19 cellular contexts compared by ENCODE assay signal in genomic region chr3:140198242-140198641, GRCh38.
A peak's percentile ranks its signal among the peaks of the same experiment; 100 is the strongest.
DNase-seq lines count a peak whose midpoint lies in the region; ATAC-seq and TF ChIP-seq lines count a peak whose summit lies in the region.
"Had no signal": no experiment of that assay in that cellular context is flagged by ENCODE, and none has a peak within 500 bp of the region (broad histone marks: within the 10 kb centered on the region; RNA-seq: fewer than 3 reads in every experiment).

No MANE protein-coding gene starts in this region.

- peak in 3 of 4 donors; percentile 64 to 92 (median 79) for ATAC-seq in psoas muscle
- ATAC-seq: A549; activated CD4-positive, alpha-beta T cell treated with anti-CD3 and anti-CD28 coated beads for 36 hours; activated T-cell treated with anti-CD3 and anti-CD28 coated beads, Interleukin-2, amount 50 U/mL, for 72 hours; gastroesophageal sphincter; lower lobe of right lung; T-helper 17 cell had no signal

- no peak overlapping the region for H3K27ac ChIP-seq in psoas muscle
- H3K27ac ChIP-seq: A549, breast epithelium, colonic mucosa, gastroesophageal sphincter, lower lobe of right lung, suprapubic skin had no signal

- no peak for TF ChIP-seq CTCF in psoas muscle (IDR thresholded peaks at IDR 0.05)

- no peak overlapping the region for H3K4me3 ChIP-seq in psoas muscle
- H3K4me3 ChIP-seq: A549, breast epithelium, colonic mucosa, gastroesophageal sphincter, lower lobe of right lung, suprapubic skin had no signal

- intact Hi-C loops in head of caudate nucleus (cut with DNase I) (no loop called here), psoas muscle (cut with DNase I) (no loop called here)

- DNase-seq in NCI-H345 (lab: John Stamatoyannopoulos, UW) (peak; percentile 44), NCI-H345 treated with DMSO at 0.1 percent for 48 hours (lab: John Stamatoyannopoulos, UW; ENCODE audit: unreplicated experiment) (no peak), NCI-H524 (lab: John Stamatoyannopoulos, UW) (peak; percentile 90 to 96), head of caudate nucleus (peak; percentile 45 to 91 (median 79)), psoas muscle (no peak), T-helper 9 cell (no peak)
- DNase-seq in activated T-cell treated with anti-CD3 and anti-CD28 coated beads, Interleukin-2, amount 50 U/mL, for 1 hour = no peak
- no peak for DNase-seq in activated CD4-positive, alpha-beta T cell treated with anti-CD3 and anti-CD28 coated beads, Interleukin-2, amount 50 U/mL, for 1 hour
- DNase-seq: activated CD4-positive, alpha-beta T cell treated with anti-CD3 and anti-CD28 coated beads for 36 hours; activated naive CD4-positive, alpha-beta T cell treated with anti-CD3 and anti-CD28 coated beads for 36 hours; activated T-cell treated with anti-CD3 and anti-CD28 coated beads, Interleukin-2, amount 50 U/mL, for 72 hours; colonic mucosa; lower lobe of right lung; NCI-H226; T-helper 17 cell had no signal

- H3K27me3 ChIP-seq in psoas muscle (ENCODE audit: insufficient read depth in 3 of 3, low read length in 2 of 3) = no peaks in the 10 kb centered on the region
- H3K27me3 ChIP-seq: breast epithelium, colonic mucosa, gastroesophageal sphincter, suprapubic skin had no signal

- no peaks in the 10 kb centered on the region for H3K36me3 ChIP-seq in psoas muscle (ENCODE audit: insufficient read depth in 1 of 2, low read depth in 1 of 2)
- H3K36me3 ChIP-seq: breast epithelium, colonic mucosa, gastroesophageal sphincter, lower lobe of right lung, suprapubic skin had no signal

- 26 to 46% (median 42%) methylated on average over 2 of the region's 2 CpGs for WGBS in psoas muscle, 3 donors

- peaks cover 4% of the 10 kb centered on the region for H3K4me1 ChIP-seq in psoas muscle
- H3K4me1 ChIP-seq: A549, breast epithelium, colonic mucosa, gastroesophageal sphincter, lower lobe of right lung, suprapubic skin had no signal

- no peaks in the 10 kb centered on the region for H3K9me3 ChIP-seq in psoas muscle
- H3K9me3 ChIP-seq: A549, colonic mucosa, gastroesophageal sphincter, lower lobe of right lung, suprapubic skin had no signal

Comparison
In these comparisons a context has a peak if more than half of its experiments do, and no peak if none do; other contexts are left out.
1. DNase-seq: peak in NCI-H345 (single experiment), NCI-H524 (2 of 2) and head of caudate nucleus (42 of 42); none in NCI-H345 treated with DMSO at 0.1 percent for 48 hours (single experiment), psoas muscle (0 of 2), T-helper 9 cell (single experiment), activated T-cell treated with anti-CD3 and anti-CD28 coated beads, Interleukin-2, amount 50 U/mL, for 1 hour (single experiment) and activated CD4-positive, alpha-beta T cell treated with anti-CD3 and anti-CD28 coated beads, Interleukin-2, amount 50 U/mL, for 1 hour (single experiment).